Comparison of ENCODE assay signal across 25 cellular contexts in the genomic region with DNA sequence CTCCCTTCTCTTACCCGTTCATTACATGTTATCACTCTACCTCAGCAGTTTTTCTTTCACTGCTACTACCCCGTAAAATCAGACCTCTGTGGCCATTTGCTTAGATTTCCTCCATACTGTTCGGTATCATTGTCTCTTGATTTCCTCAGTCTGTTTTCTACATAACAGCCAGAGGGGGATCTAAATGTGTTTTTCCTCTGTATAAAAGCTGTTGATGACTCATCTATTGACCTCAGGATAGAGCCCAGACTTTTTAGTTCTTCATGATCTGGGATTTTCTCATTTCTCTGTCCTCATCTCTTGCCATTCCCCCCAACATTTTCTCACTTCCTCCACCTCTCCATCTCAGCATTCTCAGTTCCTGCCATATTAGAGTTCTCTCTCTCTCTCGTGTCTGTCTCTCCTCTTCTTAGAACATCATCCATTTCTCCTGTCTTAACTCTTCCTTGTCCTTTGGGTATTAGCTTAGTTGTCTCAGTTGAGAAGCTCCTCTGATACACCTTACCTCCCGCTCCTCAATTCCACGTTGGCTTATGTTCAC. TPM values are rescaled to one million over a fixed set of nuclear protein-coding genes. Genes with fewer than 3 reads are reported as not detected.
DNase-seq lines count a peak whose midpoint lies in the region; ATAC-seq and TF ChIP-seq lines count a peak whose summit lies in the region.
"Had no signal": no experiment of that assay in that cellular context is flagged by ENCODE, and none has a peak within 500 bp of the region (broad histone marks: within the 10 kb centered on the region; RNA-seq: fewer than 3 reads in every experiment).

No MANE protein-coding gene starts in this region.

- H3K9me3 ChIP-seq in osteoblast (ENCODE audit: low read depth, low read length) = no peaks in the 10 kb centered on the region
- H3K9me3 ChIP-seq: heart right ventricle, MG63, tibial nerve had no signal

- H3K36me3 ChIP-seq in osteoblast (ENCODE audit: insufficient read depth, low read length) = peaks cover 51% of the 10 kb centered on the region

- H3K36me3 Mint-ChIP-seq in activated CD4-positive, alpha-beta T cell treated with anti-CD3 and anti-CD28 coated beads, Interleukin-2, amount 10 ng/mL, durations not matched to agents 24 days and 14 days (ENCODE audit: low read depth) = peaks cover 47% of the 10 kb centered on the region
- H3K36me3 Mint-ChIP-seq in activated T-helper 1 cell treated with anti-CD3 and anti-CD28 coated beads, Interleukin-12 subunit alpha, Interleukin-12 subunit beta, Interleukin-2, Interleukin-4 antibody, amounts not matched to agents 30 ng/mL and 10 ng/mL and 1 ng/mL, durations not matched to agents 14 hours and 24 hours and 36 hours (ENCODE audit: low read depth) = peaks cover 32% of the 10 kb centered on the region

- no peak for ATAC-seq in GM18861 (IDR thresholded peaks at IDR 0.05; ENCODE audit: unreplicated experiment)
- ATAC-seq: activated CD8-positive, alpha-beta memory T cell treated with anti-CD3 and anti-CD28 coated beads, Interleukin-2, amount 10 ng/mL, durations not matched to agents 7 days and 5 days; heart right ventricle; natural killer cell treated with Interleukin-12 subunit alpha and Interleukin-12 subunit beta and Interleukin-15 and Interleukin-18, amount 100 ng/mL, for 72 hours had no signal

- peak overlapping the region; percentile 46 for H3K27ac Mint-ChIP-seq in activated CD4-positive, alpha-beta T cell treated with anti-CD3 and anti-CD28 coated beads, Interleukin-2, amount 10 ng/mL, durations not matched to agents 24 days and 14 days
- peak overlapping the region; percentile 1 for H3K27ac Mint-ChIP-seq in activated T-helper 1 cell treated with anti-CD3 and anti-CD28 coated beads, Interleukin-12 subunit alpha, Interleukin-12 subunit beta, Interleukin-2, Interleukin-4 antibody, amounts not matched to agents 30 ng/mL and 10 ng/mL and 1 ng/mL, durations not matched to agents 14 hours and 24 hours and 36 hours
- H3K27ac Mint-ChIP-seq: activated CD8-positive, alpha-beta memory T cell treated with anti-CD3 and anti-CD28 coated beads, Interleukin-2, amount 10 ng/mL, durations not matched to agents 7 days and 5 days; natural killer cell treated with Interleukin-12 subunit alpha and Interleukin-12 subunit beta and Interleukin-15 and Interleukin-18, amount 100 ng/mL, for 72 hours had no signal

- H3K9me3 Mint-ChIP-seq in activated CD4-positive, alpha-beta T cell treated with anti-CD3 and anti-CD28 coated beads, Interleukin-2, amount 10 ng/mL, durations not matched to agents 24 days and 14 days = no peaks in the 10 kb centered on the region
- H3K9me3 Mint-ChIP-seq in activated T-helper 1 cell treated with anti-CD3 and anti-CD28 coated beads, Interleukin-12 subunit alpha, Interleukin-12 subunit beta, Interleukin-2, Interleukin-4 antibody, amounts not matched to agents 30 ng/mL and 10 ng/mL and 1 ng/mL, durations not matched to agents 14 hours and 24 hours and 36 hours = no peaks in the 10 kb centered on the region
- H3K9me3 Mint-ChIP-seq: natural killer cell treated with Interleukin-12 subunit alpha and Interleukin-12 subunit beta and Interleukin-15 and Interleukin-18, amount 100 ng/mL, for 72 hours had no signal

- no peak for DNase-seq in activated CD4-positive, alpha-beta T cell treated with anti-CD3 and anti-CD28 coated beads, Interleukin-2, amount 10 ng/mL, durations not matched to agents 24 days and 14 days
- no peak for DNase-seq in activated CD4-positive, alpha-beta T cell treated with anti-CD3 and anti-CD28 coated beads, Interleukin-2, amount 50 U/mL, for 48 hours
- DNase-seq in activated T-helper 1 cell treated with anti-CD3 and anti-CD28 coated beads, Interleukin-12 subunit alpha, Interleukin-12 subunit beta, Interleukin-2, Interleukin-4 antibody, amounts not matched to agents 30 ng/mL and 10 ng/mL and 1 ng/mL, durations not matched to agents 14 hours and 24 hours and 36 hours (ENCODE audit: low spot score) = no peak
- DNase-seq in fibroblast of pulmonary artery (ENCODE audit: low read depth) (peak; percentile 27), osteoblast (ENCODE audit: insufficient read length, low spot score, missing footprints) (no peak), caudate nucleus (lab: John Stamatoyannopoulos, UW) (no peak), GOT3 (lab: John Stamatoyannopoulos, UW) (no peak)
- DNase-seq: activated CD4-positive, alpha-beta T cell treated with anti-CD3 and anti-CD28 coated beads for 1 hour; activated CD8-positive, alpha-beta memory T cell treated with anti-CD3 and anti-CD28 coated beads, Interleukin-2, amount 10 ng/mL, durations not matched to agents 7 days and 5 days; activated gamma-delta T cell; DMS153; heart right ventricle; MG63; NCI-H187; SHP77 treated with DMSO at 0.1 percent for 48 hours; stimulated activated naive CD4-positive, alpha-beta T cell; T-helper 9 cell had no signal

- no peaks in the 10 kb centered on the region for H3K27me3 Mint-ChIP-seq in activated CD4-positive, alpha-beta T cell treated with anti-CD3 and anti-CD28 coated beads, Interleukin-2, amount 10 ng/mL, durations not matched to agents 24 days and 14 days
- no peaks in the 10 kb centered on the region for H3K27me3 Mint-ChIP-seq in activated T-helper 1 cell treated with anti-CD3 and anti-CD28 coated beads, Interleukin-12 subunit alpha, Interleukin-12 subunit beta, Interleukin-2, Interleukin-4 antibody, amounts not matched to agents 30 ng/mL and 10 ng/mL and 1 ng/mL, durations not matched to agents 14 hours and 24 hours and 36 hours (ENCODE audit: insufficient read depth)
- H3K27me3 Mint-ChIP-seq: activated CD8-positive, alpha-beta memory T cell treated with anti-CD3 and anti-CD28 coated beads, Interleukin-2, amount 10 ng/mL, durations not matched to agents 7 days and 5 days; natural killer cell treated with Interleukin-12 subunit alpha and Interleukin-12 subunit beta and Interleukin-15 and Interleukin-18, amount 100 ng/mL, for 72 hours had no signal

- H3K4me1 Mint-ChIP-seq in activated CD4-positive, alpha-beta T cell treated with anti-CD3 and anti-CD28 coated beads, Interleukin-2, amount 10 ng/mL, durations not matched to agents 24 days and 14 days = peaks cover 14% of the 10 kb centered on the region
- peaks cover 18% of the 10 kb centered on the region for H3K4me1 Mint-ChIP-seq in activated T-helper 1 cell treated with anti-CD3 and anti-CD28 coated beads, Interleukin-12 subunit alpha, Interleukin-12 subunit beta, Interleukin-2, Interleukin-4 antibody, amounts not matched to agents 30 ng/mL and 10 ng/mL and 1 ng/mL, durations not matched to agents 14 hours and 24 hours and 36 hours (ENCODE audit: low read depth)

- H3K27me3 ChIP-seq in osteoblast (ENCODE audit: insufficient read depth, low read length) = no peaks in the 10 kb centered on the region
- H3K27me3 ChIP-seq: heart right ventricle, MG63, tibial nerve had no signal

- H3K79me2 ChIP-seq in osteoblast (ENCODE audit: insufficient read depth, low read length) = peaks cover 72% of the 10 kb centered on the region

- no peak overlapping the region for H3K4me2 ChIP-seq in osteoblast (ENCODE audit: insufficient read depth, low read length)

- H2AFZ ChIP-seq in osteoblast (ENCODE audit: low read length) = no peak overlapping the region

- intact Hi-C loops in activated CD4-positive, alpha-beta T cell treated with anti-CD3 and anti-CD28 coated beads, Interleukin-2, amount 10 ng/mL, durations not matched to agents 24 days and 14 days (cut with micrococcal nuclease) = no loop called here
- intact Hi-C loops in activated T-helper 1 cell treated with anti-CD3 and anti-CD28 coated beads, Interleukin-12 subunit alpha, Interleukin-12 subunit beta, Interleukin-2, Interleukin-4 antibody, amounts not matched to agents 30 ng/mL and 10 ng/mL and 1 ng/mL, durations not matched to agents 14 hours and 24 hours and 36 hours (cut with micrococcal nuclease) = no loop called here

- peaks cover 28% of the 10 kb centered on the region for H4K20me1 ChIP-seq in osteoblast (ENCODE audit: insufficient read depth, low read length)

- H3K27ac ChIP-seq in osteoblast (ENCODE audit: low read depth, low read length) (no peak overlapping the region), caudate nucleus (ENCODE audit: low read depth, low read length) (no peak overlapping the region)
- H3K27ac ChIP-seq: C4-2B, coronary artery, tibial nerve had no signal

- H3K4me3 Mint-ChIP-seq in activated CD4-positive, alpha-beta T cell treated with anti-CD3 and anti-CD28 coated beads, Interleukin-2, amount 10 ng/mL, durations not matched to agents 24 days and 14 days = no peak overlapping the region
- H3K4me3 Mint-ChIP-seq in activated T-helper 1 cell treated with anti-CD3 and anti-CD28 coated beads, Interleukin-12 subunit alpha, Interleukin-12 subunit beta, Interleukin-2, Interleukin-4 antibody, amounts not matched to agents 30 ng/mL and 10 ng/mL and 1 ng/mL, durations not matched to agents 14 hours and 24 hours and 36 hours = no peak overlapping the region
- H3K4me3 Mint-ChIP-seq: activated CD8-positive, alpha-beta memory T cell treated with anti-CD3 and anti-CD28 coated beads, Interleukin-2, amount 10 ng/mL, durations not matched to agents 7 days and 5 days; natural killer cell treated with Interleukin-12 subunit alpha and Interleukin-12 subunit beta and Interleukin-15 and Interleukin-18, amount 100 ng/mL, for 72 hours had no signal

- TF ChIP-seq CTCF in fibroblast of pulmonary artery (IDR thresholded peaks at IDR 0.05; ENCODE audit: low read length, missing control alignments) (no peak), osteoblast (IDR thresholded peaks at IDR 0.05; ENCODE audit: extremely low read depth, low read depth, low read length) (no peak)

- H3K4me3 ChIP-seq in fibroblast of pulmonary artery (replicated peaks; ENCODE audit: low read depth, low read length) (no peak overlapping the region), osteoblast (ENCODE audit: insufficient read depth, low read length) (no peak overlapping the region)
- H3K4me3 ChIP-seq: coronary artery, heart right ventricle, MG63, tibial nerve had no signal

- H3K4me1 ChIP-seq in osteoblast (ENCODE audit: insufficient read depth, low read length) = peaks cover 9% of the 10 kb centered on the region
- H3K4me1 ChIP-seq: heart right ventricle had no signal

RNA-seq across cellular contexts. Expression of gene OTUD3, which starts 10.5 kb away (rescaled TPM):
- total RNA-seq in activated CD4-positive, alpha-beta T cell treated with anti-CD3 and anti-CD28 coated beads, Interleukin-2, amount 10 ng/mL, durations not matched to agents 24 days and 14 days = 12.2 and 13.6 TPM in 2 replicates
- total RNA-seq in activated T-helper 1 cell treated with anti-CD3 and anti-CD28 coated beads, Interleukin-12 subunit alpha, Interleukin-12 subunit beta, Interleukin-2, Interleukin-4 antibody, amounts not matched to agents 30 ng/mL and 10 ng/mL and 1 ng/mL, durations not matched to agents 14 hours and 24 hours and 36 hours = 10.2 and 16.1 TPM in 2 replicates
- 4.0 and 4.1 TPM in 2 replicates for total RNA-seq in osteoblast

RNA-seq across cellular contexts. Expression of gene PLA2G2E, which starts 30.7 kb away (rescaled TPM):
- total RNA-seq in activated CD4-positive, alpha-beta T cell treated with anti-CD3 and anti-CD28 coated beads, Interleukin-2, amount 10 ng/mL, durations not matched to agents 24 days and 14 days = not detected in 2 replicates
- not detected in 2 replicates for total RNA-seq in activated T-helper 1 cell treated with anti-CD3 and anti-CD28 coated beads, Interleukin-12 subunit alpha, Interleukin-12 subunit beta, Interleukin-2, Interleukin-4 antibody, amounts not matched to agents 30 ng/mL and 10 ng/mL and 1 ng/mL, durations not matched to agents 14 hours and 24 hours and 36 hours
- not detected in 2 replicates for total RNA-seq in osteoblast
- total RNA-seq: A172; activated CD8-positive, alpha-beta memory T cell treated with anti-CD3 and anti-CD28 coated beads, Interleukin-2, amount 10 ng/mL, durations not matched to agents 7 days and 5 days; epithelial cell of proximal tubule; heart right ventricle; mammary epithelial cell; natural killer cell treated with Interleukin-12 subunit alpha and Interleukin-12 subunit beta and Interleukin-15 and Interleukin-18, amount 100 ng/mL, for 72 hours; tibial nerve had no signal
